Comparison of ENCODE assay signal across 11 cellular contexts in genomic region chr17:57106107-57106835, GRCh38. TPM values are rescaled to one million over a fixed set of nuclear protein-coding genes. Genes with fewer than 3 reads are reported as not detected.
DNase-seq lines count a peak whose midpoint lies in the region; ATAC-seq and TF ChIP-seq lines count a peak whose summit lies in the region.
"Had no signal": no experiment of that assay in that cellular context is flagged by ENCODE, and none has a peak within 500 bp of the region (broad histone marks: within the 10 kb centered on the region; RNA-seq: fewer than 3 reads in every experiment).

No MANE protein-coding gene starts in this region.

- no peaks in the 10 kb centered on the region for H3K9me2 ChIP-seq in PC-3 (replicated peaks; ENCODE audit: low read length)

- DNase-seq in NCI-H748 (lab: John Stamatoyannopoulos, UW; ENCODE audit: unreplicated experiment) (peak; percentile 28), NCI-H748 treated with DMSO at 0.1 percent for 48 hours (lab: John Stamatoyannopoulos, UW) (no peak), PC-3 (peak; percentile 55), foreskin keratinocyte (no peak), NCI-H345 (lab: John Stamatoyannopoulos, UW) (no peak), ovary (no peak)
- no peak for DNase-seq in stimulated activated effector memory CD8-positive, alpha-beta T cell treated with anti-CD3 and anti-CD28 coated beads, Interleukin-12 subunit alpha, Interleukin-12 subunit beta, amount 100 ng/mL, for 72 hours (ENCODE audit: low spot score in 2 of 2)
- DNase-seq: CD4-positive, CD25-positive, alpha-beta regulatory T cell had no signal

- H3K4me1 ChIP-seq in PC-3 (ENCODE audit: insufficient read depth, low read length), result peaks cover 39% of the 10 kb centered on the region
- H3K4me1 ChIP-seq in foreskin keratinocyte, result peaks cover 21% of the 10 kb centered on the region
- H3K4me1 ChIP-seq in ovary (ENCODE audit: insufficient read depth), result peaks cover 7% of the 10 kb centered on the region

- POLR2A ChIA-PET in PC-3 (lab: Charles Lee; ENCODE audit: unreplicated experiment), result interaction anchor here (0.6 kb wide), 2 partner anchors 21 to 557 kb away, joined by 3 read pairs; partner anchors contain the start of gene AKAP1

- H3K27ac ChIP-seq in PC-3 (ENCODE audit: low read length), result peak overlapping the region; percentile 97
- H3K27ac ChIP-seq in foreskin keratinocyte, result no peak overlapping the region
- H3K27ac ChIP-seq in ovary, result no peak overlapping the region

- peak overlapping the region; percentile 67 for H3K4me2 ChIP-seq in PC-3 (ENCODE audit: low read length)

- H3K27ac Mint-ChIP-seq in stimulated activated effector memory CD8-positive, alpha-beta T cell treated with anti-CD3 and anti-CD28 coated beads, Interleukin-12 subunit alpha, Interleukin-12 subunit beta, amount 100 ng/mL, for 72 hours, result peak overlapping the region; percentile 50
- H3K27ac Mint-ChIP-seq: CD4-positive, CD25-positive, alpha-beta regulatory T cell had no signal

- H3F3A ChIP-seq in PC-3 (ENCODE audit: low read length, unreplicated experiment), result peaks cover 6% of the 10 kb centered on the region

- H3K9me3 ChIP-seq in PC-3 (ENCODE audit: low read length), result no peaks in the 10 kb centered on the region
- no peaks in the 10 kb centered on the region for H3K9me3 ChIP-seq in ovary
- H3K9me3 ChIP-seq: prostate gland had no signal

- TF ChIP-seq CTCF in PC-3 (conservative IDR thresholded peaks at IDR 0.05; ENCODE audit: low read depth, low read length) (peak; percentile 73), foreskin keratinocyte (conservative IDR thresholded peaks at IDR 0.05) (peak; percentile 28), ovary (IDR thresholded peaks at IDR 0.05) (no peak)

- H3K27me3 ChIP-seq in PC-3 (ENCODE audit: low read length), result no peaks in the 10 kb centered on the region
- H3K27me3 ChIP-seq in foreskin keratinocyte, result no peaks in the 10 kb centered on the region
- no peaks in the 10 kb centered on the region for H3K27me3 ChIP-seq in ovary
- H3K27me3 ChIP-seq: dorsolateral prefrontal cortex had no signal

- TF ChIP-seq POLR2A in ovary (IDR thresholded peaks at IDR 0.05), result no peak

- BruUV-seq in PC-3 (replicated peaks; lab: Mats Ljungman, UMichigan), result TSS peak; percentile 20

- H3K79me2 ChIP-seq in PC-3 (ENCODE audit: low read length), result peaks cover 81% of the 10 kb centered on the region

- no peak overlapping the region for H3K4me3 Mint-ChIP-seq in stimulated activated effector memory CD8-positive, alpha-beta T cell treated with anti-CD3 and anti-CD28 coated beads, Interleukin-12 subunit alpha, Interleukin-12 subunit beta, amount 100 ng/mL, for 72 hours
- H3K4me3 Mint-ChIP-seq: CD4-positive, CD25-positive, alpha-beta regulatory T cell had no signal

- H3K36me3 Mint-ChIP-seq in stimulated activated effector memory CD8-positive, alpha-beta T cell treated with anti-CD3 and anti-CD28 coated beads, Interleukin-12 subunit alpha, Interleukin-12 subunit beta, amount 100 ng/mL, for 72 hours, result no peaks in the 10 kb centered on the region

- H4K20me1 ChIP-seq in PC-3 (ENCODE audit: low read length), result no peaks in the 10 kb centered on the region

- no peaks in the 10 kb centered on the region for H3K9me3 Mint-ChIP-seq in stimulated activated effector memory CD8-positive, alpha-beta T cell treated with anti-CD3 and anti-CD28 coated beads, Interleukin-12 subunit alpha, Interleukin-12 subunit beta, amount 100 ng/mL, for 72 hours
- H3K9me3 Mint-ChIP-seq: CD4-positive, CD25-positive, alpha-beta regulatory T cell had no signal

- intact Hi-C loops in PC-3 (cut with micrococcal nuclease), result loop anchor here (5.0 kb wide), 1 partner anchor 99 kb away; no protein-coding TSS in a partner anchor
- intact Hi-C loops in ovary (cut with DNase I), result no loop called here

- WGBS in ovary, 3 donors, result 90 to 91% (median 90%) methylated on average over 17 of the region's 17 CpGs

- H3K4me3 ChIP-seq in PC-3 (ENCODE audit: low read length) (no peak overlapping the region), ovary (no peak overlapping the region)
- H3K4me3 ChIP-seq: dorsolateral prefrontal cortex, prostate gland had no signal

- CTCF ChIA-PET in PC-3 (lab: Charles Lee), result interaction anchor here (1.1 kb wide), 1 partner anchor 20 kb away, joined by 4 read pairs; no protein-coding TSS in a partner anchor

- peak; percentile 39 for ATAC-seq in PC-3
- no peak for ATAC-seq in foreskin keratinocyte
- ATAC-seq in stimulated activated effector memory CD8-positive, alpha-beta T cell treated with anti-CD3 and anti-CD28 coated beads, Interleukin-12 subunit alpha, Interleukin-12 subunit beta, amount 100 ng/mL, for 72 hours, result no peak
- ATAC-seq in GM21381 (IDR thresholded peaks at IDR 0.05; ENCODE audit: unreplicated experiment), result no peak

- peak overlapping the region; percentile 71 for H3K9ac ChIP-seq in PC-3 (ENCODE audit: low read length)

- no peak for TF ChIP-seq EP300 in ovary (IDR thresholded peaks at IDR 0.05)

- H3K36me3 ChIP-seq in PC-3 (ENCODE audit: low read depth, low read length) (peaks cover 18% of the 10 kb centered on the region), ovary (no peaks in the 10 kb centered on the region)
- H3K36me3 ChIP-seq: prostate gland had no signal

- H2AFZ ChIP-seq in PC-3 (ENCODE audit: low read length), result no peak overlapping the region

- peaks cover 25% of the 10 kb centered on the region for H3K4me1 Mint-ChIP-seq in stimulated activated effector memory CD8-positive, alpha-beta T cell treated with anti-CD3 and anti-CD28 coated beads, Interleukin-12 subunit alpha, Interleukin-12 subunit beta, amount 100 ng/mL, for 72 hours

RNA-seq across cellular contexts. Expression of gene AKAP1, which starts 21.2 kb away (rescaled TPM):
- total RNA-seq in PC-3 (2014; rRNA removed) (73.1 and 108 TPM in 2 replicates), foreskin keratinocyte (28.3 and 32.8 TPM in 2 replicates), ovary (10 to 100 TPM; 20.0 to 45.2 (median 34.1) TPM)
- polyA plus RNA-seq in foreskin keratinocyte (12.2 and 15.1 TPM in 2 replicates), ovary (10 to 100 TPM; 21.5 to 30.4 TPM)

Comparison
In these comparisons a context has a peak if more than half of its experiments do, and no peak if none do; other contexts are left out.
1. DNase-seq: peak in NCI-H748 (single experiment) and PC-3 (single experiment); none in NCI-H748 treated with DMSO at 0.1 percent for 48 hours (single experiment), foreskin keratinocyte (0 of 2), stimulated activated effector memory CD8-positive, alpha-beta T cell treated with anti-CD3 and anti-CD28 coated beads, Interleukin-12 subunit alpha, Interleukin-12 subunit beta, amount 100 ng/mL, for 72 hours (0 of 2), NCI-H345 (single experiment) and ovary (0 of 5).
2. CTCF ChIP-seq: peak in PC-3 (single experiment) and foreskin keratinocyte (single experiment); none in ovary (0 of 3).